20 cellular contexts compared by ENCODE assay signal in genomic region chr2:166404831-166405568, GRCh38. TPM values are rescaled to one million over a fixed set of nuclear protein-coding genes. Genes with fewer than 3 reads are reported as not detected.
DNase-seq lines count a peak whose midpoint lies in the region; ATAC-seq and TF ChIP-seq lines count a peak whose summit lies in the region.
"Had no signal": no experiment of that assay in that cellular context is flagged by ENCODE, and none has a peak within 500 bp of the region (broad histone marks: within the 10 kb centered on the region; RNA-seq: fewer than 3 reads in every experiment).

No MANE protein-coding gene starts in this region.

- no peaks in the 10 kb centered on the region for H3K27me3 ChIP-seq in Karpas-422 (ENCODE audit: low read length)
- H3K27me3 ChIP-seq: BLaER1 had no signal

- no peaks in the 10 kb centered on the region for H3K79me2 ChIP-seq in Karpas-422 (ENCODE audit: low read length)

- no peak overlapping the region for H3K27ac ChIP-seq in SK-N-MC
- H3K27ac ChIP-seq in Karpas-422 (ENCODE audit: low read length): no peak overlapping the region
- H3K27ac ChIP-seq: BLaER1, PC-9, RWPE1 had no signal

- H3K9me2 ChIP-seq in Karpas-422 (replicated peaks; ENCODE audit: insufficient read depth, low read length): no peaks in the 10 kb centered on the region

- no peak for ATAC-seq in GM19467 (IDR thresholded peaks at IDR 0.05; ENCODE audit: unreplicated experiment)
- ATAC-seq: K562 had no signal

- no peak overlapping the region for H3K4me2 ChIP-seq in Karpas-422 (ENCODE audit: low read depth, low read length, poor library complexity, severe bottlenecking)
- H3K4me2 ChIP-seq: BLaER1, PC-9 had no signal

- DNase-seq in DMS79 (lab: John Stamatoyannopoulos, UW) (peak; percentile 44), HEK293T (ENCODE audit: extremely low spot score) (peak; percentile 16), SK-N-MC (ENCODE audit: low read depth, low spot score) (peak; percentile 69), fibroblast of villous mesenchyme (ENCODE audit: low read depth) (peak; percentile 55), Karpas-422 (no peak), cerebellar cortex (ENCODE audit: low spot score) (no peak)
- DNase-seq: CD4-positive, alpha-beta memory T cell; DMS153; H9; NCI-H1436; NCI-H2081; NCI-H510A; NCI-H82; PC-9; SW 1271; T-helper 2 cell had no signal

- H3K9ac ChIP-seq in SK-N-MC (ENCODE audit: insufficient read length) (no peak overlapping the region), Karpas-422 (ENCODE audit: low read length) (no peak overlapping the region)
- H3K9ac ChIP-seq: BLaER1 had no signal

- TF ChIP-seq CTCF in fibroblast of villous mesenchyme (IDR thresholded peaks at IDR 0.05; ENCODE audit: insufficient read depth, low read depth, low read length): no peak

- no peak overlapping the region for H2AFZ ChIP-seq in Karpas-422 (ENCODE audit: low read length)
- H2AFZ ChIP-seq: PC-9 had no signal

- CTCF ChIA-PET in HEK293T (lab: Yijun Ruan, JAX): no interaction called here

- no peaks in the 10 kb centered on the region for H4K20me1 ChIP-seq in Karpas-422 (ENCODE audit: insufficient read depth, low read depth, low read length)
- H4K20me1 ChIP-seq: BLaER1 had no signal

- POLR2A ChIA-PET in HEK293T (lab: Yijun Ruan, JAX): interaction anchor here (1.3 kb wide), 1 partner anchor 23 kb away, joined by 3 read pairs; no protein-coding TSS in a partner anchor

- H3K36me3 ChIP-seq in SK-N-MC (ENCODE audit: insufficient read depth, low read length): no peaks in the 10 kb centered on the region
- H3K36me3 ChIP-seq in Karpas-422 (ENCODE audit: insufficient read depth, low read length): no peaks in the 10 kb centered on the region
- H3K36me3 ChIP-seq: BLaER1 had no signal

- H3K4me1 ChIP-seq in Karpas-422 (ENCODE audit: low read length): no peaks in the 10 kb centered on the region
- H3K4me1 ChIP-seq: BLaER1 had no signal

- no peaks in the 10 kb centered on the region for H3K9me3 ChIP-seq in SK-N-MC (ENCODE audit: low read depth, low read length)
- H3K9me3 ChIP-seq in Karpas-422 (ENCODE audit: low read length): no peaks in the 10 kb centered on the region
- H3K9me3 ChIP-seq: BLaER1 had no signal

- H3K4me3 ChIP-seq in SK-N-MC: no peak overlapping the region
- H3K4me3 ChIP-seq in fibroblast of villous mesenchyme (ENCODE audit: low read depth, low read length): no peak overlapping the region
- no peak overlapping the region for H3K4me3 ChIP-seq in Karpas-422 (ENCODE audit: low read length)
- H3K4me3 ChIP-seq: BLaER1, K562, PC-9 had no signal

TF ChIP-seq in HEK293T, 16 proteins besides CTCF, POLR2A, EP300 and RAD21:
- TF ChIP-seq ZNF384 (IDR thresholded peaks at IDR 0.05) (0 out of 2 replicates have a peak, but pooled peaks have one; percentile 14), SP1 (IDR thresholded peaks at IDR 0.05) (no peak), L3MBTL2 (conservative IDR thresholded peaks at IDR 0.05) (no peak), FOXA1 (IDR thresholded peaks at IDR 0.05) (no peak), TARDBP (IDR thresholded peaks at IDR 0.05) (no peak), CTBP1 (IDR thresholded peaks at IDR 0.05; ENCODE audit: borderline replicate concordance) (peak; percentile 40; the same call in 1 of the 2 replicates), ARNT (IDR thresholded peaks at IDR 0.05) (no peak), FOXK2 (IDR thresholded peaks at IDR 0.05) (no peak), PKNOX1 (IDR thresholded peaks at IDR 0.05) (0 out of 2 replicates have a peak, but pooled peaks have one; percentile 20), SUZ12 (IDR thresholded peaks at IDR 0.05) (no peak), NFRKB (IDR thresholded peaks at IDR 0.05) (no peak), BHLHE40 (IDR thresholded peaks at IDR 0.05; ENCODE audit: borderline replicate concordance) (no peak)

RNA-seq across cellular contexts. Expression of gene SCN9A, which starts 29.3 kb away (rescaled TPM):
- 43.5 and 72.1 TPM in 2 replicates for total RNA-seq in fibroblast of villous mesenchyme
- total RNA-seq in Karpas-422 (2014; rRNA removed; shearing (Covaris generic); ENCODE audit: low replicate concordance): not detected in 2 replicates
- total RNA-seq: CD4-positive, alpha-beta memory T cell had no signal

Comparison
In these comparisons a context has a peak if more than half of its experiments do, and no peak if none do; other contexts are left out.
1. DNase-seq: peak in DMS79 (single experiment), HEK293T (single experiment), SK-N-MC (single experiment) and fibroblast of villous mesenchyme (single experiment); none in Karpas-422 (single experiment) and cerebellar cortex (single experiment).
2. RNA of gene SCN9A, which starts 29.3 kb away (total RNA-seq): 43.5 to 72.1 TPM in fibroblast of villous mesenchyme; not detected in Karpas-422; every median in the first group is over 10 times any median in the second.